Comparison of ENCODE assay signal across 13 cellular contexts in the genomic region with DNA sequence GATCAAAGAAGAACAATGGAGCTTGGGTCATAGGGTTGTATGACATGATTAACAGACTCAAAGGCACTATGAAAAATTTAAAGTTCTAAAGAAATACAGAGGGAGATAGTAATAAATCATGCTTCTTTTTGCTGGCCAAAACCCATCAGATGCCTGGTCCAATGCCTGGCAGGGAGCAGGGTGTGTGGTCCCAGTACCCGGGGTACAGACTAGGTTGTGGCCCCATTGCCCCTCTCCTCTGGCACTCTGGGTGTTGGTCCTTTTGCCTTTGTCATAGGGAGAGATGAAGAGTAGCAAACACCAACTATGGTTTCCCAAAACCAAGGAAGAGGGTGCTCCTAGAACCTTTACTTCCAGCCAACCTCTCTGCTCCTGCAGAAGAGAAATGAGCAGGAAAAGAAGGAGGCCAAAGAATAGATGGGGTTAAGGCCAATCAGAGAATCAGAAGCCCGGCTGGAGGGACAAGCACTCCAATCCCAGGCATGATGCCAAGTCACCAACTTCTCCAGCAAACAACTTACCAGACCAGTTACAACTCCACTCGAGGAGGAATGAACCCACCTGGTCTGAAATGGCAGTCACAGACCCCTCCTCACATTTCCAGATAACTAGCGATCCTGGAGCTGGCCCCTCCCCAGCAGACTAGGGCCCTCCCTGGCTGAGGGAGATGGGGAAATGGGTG. TPM values are rescaled to one million over a fixed set of nuclear protein-coding genes. Genes with fewer than 3 reads are reported as not detected.
DNase-seq lines count a peak whose midpoint lies in the region; ATAC-seq, FAIRE-seq and TF ChIP-seq lines count a peak whose summit lies in the region.
"Had no signal": no experiment of that assay in that cellular context is flagged by ENCODE, and none has a peak within 500 bp of the region (broad histone marks: within the 10 kb centered on the region; RNA-seq: fewer than 3 reads in every experiment).

No MANE protein-coding gene starts in this region.

- peak overlapping the region; percentile 62 for H3K56ac ChIP-seq in mesendoderm (ENCODE audit: low read length)

- FAIRE-seq in astrocyte (lab: Jason Lieb, UNC): no peak
- FAIRE-seq: K562 had no signal

- POLR2A ChIA-PET in MCF 10A (lab: Yijun Ruan, JAX): no interaction called here

- TF ChIP-seq CTCF in breast epithelium (IDR thresholded peaks at IDR 0.05) (no peak), MCF 10A (IDR thresholded peaks at IDR 0.05; ENCODE audit: unreplicated experiment) (no peak), astrocyte (IDR thresholded peaks at IDR 0.05; ENCODE audit: insufficient read depth, low read depth, low read length) (no peak), type B pancreatic cell (conservative IDR thresholded peaks at IDR 0.05) (no peak), omental fat pad (IDR thresholded peaks at IDR 0.05) (no peak)

- DNase-seq in breast epithelium (ENCODE audit: low spot score in 2 of 2) (no peak), MCF 10A (ENCODE audit: unreplicated experiment) (no peak), astrocyte (ENCODE audit: low read depth) (no peak), mesendoderm (no peak), type B pancreatic cell (ENCODE audit: extremely low spot score, unreplicated experiment) (no peak), NCI-H187 treated with DMSO at 0.1 percent for 48 hours (lab: John Stamatoyannopoulos, UW) (no peak), foreskin melanocyte (no peak), omental fat pad (ENCODE audit: low spot score) (no peak)
- DNase-seq: activated CD4-positive, alpha-beta T cell treated with anti-CD3 and anti-CD28 coated beads for 36 hours; GF-D8; NCI-H2029 had no signal

- peaks cover 0 to 3% of the 10 kb centered on the region in 2 donors for H3K4me1 ChIP-seq in breast epithelium
- H3K4me1 ChIP-seq in astrocyte (ENCODE audit: insufficient read depth, low read length): peaks cover 11% of the 10 kb centered on the region
- H3K4me1 ChIP-seq in mesendoderm (ENCODE audit: control insufficient read depth, low read depth, low read length): peaks cover 6% of the 10 kb centered on the region

- H4K8ac ChIP-seq in mesendoderm (ENCODE audit: low read depth, low read length): no peak overlapping the region

- H3K4me3 Mint-ChIP-seq in MCF 10A (ENCODE audit: unreplicated experiment) (no peak overlapping the region), astrocyte (ENCODE audit: unreplicated experiment) (peak overlapping the region; percentile 79), type B pancreatic cell (peak overlapping the region; percentile 95)

- no peak overlapping the region for H4K5ac ChIP-seq in mesendoderm (ENCODE audit: low read length)

- H3K79me1 ChIP-seq in mesendoderm (ENCODE audit: low read length): peaks cover 11% of the 10 kb centered on the region

- no peak overlapping the region for H3K27ac ChIP-seq in breast epithelium
- H3K27ac ChIP-seq in astrocyte (ENCODE audit: low read depth, low read length): no peak overlapping the region
- H3K27ac ChIP-seq in mesendoderm (ENCODE audit: low read depth, low read length): no peak overlapping the region
- H3K27ac ChIP-seq: neutrophil had no signal

- no peak overlapping the region for H2BK5ac ChIP-seq in mesendoderm (ENCODE audit: low read length)

- intact Hi-C loops in breast epithelium (cut with DNase I; ENCODE audit: low total_unique reads) (no loop called here), MCF 10A (cut with micrococcal nuclease) (no loop called here)

- H3K27me3 Mint-ChIP-seq in MCF 10A (ENCODE audit: insufficient read depth, unreplicated experiment) (peaks cover 81% of the 10 kb centered on the region), astrocyte (ENCODE audit: low read depth, unreplicated experiment) (peaks cover 17% of the 10 kb centered on the region), type B pancreatic cell (peaks cover 29% of the 10 kb centered on the region)

- no peak overlapping the region for H3K27ac Mint-ChIP-seq in MCF 10A (ENCODE audit: low read depth, unreplicated experiment)
- no peak overlapping the region for H3K27ac Mint-ChIP-seq in astrocyte (ENCODE audit: unreplicated experiment)
- no peak overlapping the region for H3K27ac Mint-ChIP-seq in type B pancreatic cell
- H3K27ac Mint-ChIP-seq: activated CD4-positive, alpha-beta T cell treated with anti-CD3 and anti-CD28 coated beads for 36 hours had no signal

- CTCF ChIA-PET in MCF 10A (lab: Yijun Ruan, JAX): interaction anchor here (0.6 to 1.0 kb wide), 2 partner anchors 104 to 748 kb away, joined by 3 read pairs; no protein-coding TSS in a partner anchor

- H3K27me3 ChIP-seq in breast epithelium: peaks cover 0 to 25% of the 10 kb centered on the region in 2 donors
- H3K27me3 ChIP-seq in astrocyte (ENCODE audit: insufficient read depth, low read length): peaks cover 42% of the 10 kb centered on the region
- no peaks in the 10 kb centered on the region for H3K27me3 ChIP-seq in mesendoderm (ENCODE audit: insufficient read depth, low read length, poor library complexity)

- no peak for TF ChIP-seq POLR2A in breast epithelium (IDR thresholded peaks at IDR 0.05)

- H3K79me2 ChIP-seq in astrocyte (ENCODE audit: insufficient read depth, low read length) (no peaks in the 10 kb centered on the region), mesendoderm (ENCODE audit: control insufficient read depth, insufficient read depth, low read length) (peaks cover 13% of the 10 kb centered on the region)

- H3K9ac ChIP-seq in astrocyte (ENCODE audit: low read length) (no peak overlapping the region), mesendoderm (ENCODE audit: low read length) (peak overlapping the region; percentile 52)

- H2BK15ac ChIP-seq in mesendoderm (replicated peaks; ENCODE audit: low read depth): no peak overlapping the region

- no peaks in the 10 kb centered on the region for H4K20me1 ChIP-seq in astrocyte (ENCODE audit: insufficient read depth, low read length)

- no peaks in the 10 kb centered on the region for H3K36me3 ChIP-seq in breast epithelium
- no peaks in the 10 kb centered on the region for H3K36me3 ChIP-seq in astrocyte (ENCODE audit: insufficient read depth, low read length)
- peaks cover 2% of the 10 kb centered on the region for H3K36me3 ChIP-seq in mesendoderm (ENCODE audit: control insufficient read depth, insufficient read depth, low read length)
- H3K36me3 ChIP-seq: neutrophil had no signal

- H2AK5ac ChIP-seq in mesendoderm (ENCODE audit: low read length): peak overlapping the region; percentile 10

- H3K23ac ChIP-seq in mesendoderm (ENCODE audit: low read length): no peak overlapping the region

- H3K4me3 ChIP-seq in breast epithelium (peak overlapping the region in 2 of 3 donors; percentile 60 to 89), astrocyte (ENCODE audit: insufficient read depth, low read depth, low read length) (no peak overlapping the region), mesendoderm (ENCODE audit: low read length) (peak overlapping the region; percentile 13)
- H3K4me3 ChIP-seq: K562 had no signal

- no TSS peak for BruUV-seq in MCF 10A (replicated peaks; lab: Mats Ljungman, UMichigan)

- H3K9me3 ChIP-seq in breast epithelium: no peaks in the 10 kb centered on the region
- H3K9me3 ChIP-seq in astrocyte (ENCODE audit: insufficient read depth, low read depth, low read length): no peaks in the 10 kb centered on the region
- H3K9me3 ChIP-seq: neutrophil had no signal

- H3K18ac ChIP-seq in mesendoderm (ENCODE audit: low read length): peak overlapping the region; percentile 46

- no peak overlapping the region for H2BK120ac ChIP-seq in mesendoderm (ENCODE audit: low read depth, low read length)

- WGBS in mesendoderm (ENCODE audit: extremely low coverage, insufficient coverage, low lambda C conversion rate): no CpG with 5 or more reads among the region's 4 CpGs

- H3K4ac ChIP-seq in mesendoderm (ENCODE audit: low read depth, low read length): no peak overlapping the region

- H3K36me3 Mint-ChIP-seq in MCF 10A (ENCODE audit: insufficient read depth, unreplicated experiment) (no peaks in the 10 kb centered on the region), astrocyte (ENCODE audit: low read depth, unreplicated experiment) (peaks cover 2% of the 10 kb centered on the region), type B pancreatic cell (peaks cover 13% of the 10 kb centered on the region)

- no peak overlapping the region for H2AFZ ChIP-seq in astrocyte (ENCODE audit: low read depth, low read length)

- H3K4me2 ChIP-seq in astrocyte (ENCODE audit: low read length) (no peak overlapping the region), mesendoderm (ENCODE audit: low read length) (peak overlapping the region; percentile 60)

- ATAC-seq in omental fat pad (ENCODE audit: low FRiP score): no peak
- ATAC-seq: K562 had no signal

- peaks cover 6% of the 10 kb centered on the region for H3K4me1 Mint-ChIP-seq in MCF 10A (ENCODE audit: insufficient read depth, unreplicated experiment)
- peaks cover 27% of the 10 kb centered on the region for H3K4me1 Mint-ChIP-seq in astrocyte (ENCODE audit: low read depth, unreplicated experiment)
- peaks cover 45% of the 10 kb centered on the region for H3K4me1 Mint-ChIP-seq in type B pancreatic cell (ENCODE audit: unreplicated experiment)

- H3K9me3 Mint-ChIP-seq in MCF 10A (ENCODE audit: unreplicated experiment) (no peaks in the 10 kb centered on the region), astrocyte (ENCODE audit: unreplicated experiment) (no peaks in the 10 kb centered on the region), type B pancreatic cell (no peaks in the 10 kb centered on the region)

RNA-seq across cellular contexts. Expression of gene IGDCC3, which starts 1.8 kb away (rescaled TPM):
- 1 to 10 TPM in 1 of 3 donors, under 1 TPM in 1, not detected in 1; 0.33 to 1.8 TPM for total RNA-seq in breast epithelium
- total RNA-seq in MCF 10A (2022): not detected in 2 replicates
- total RNA-seq in astrocyte: 8.4 and 11.0 TPM in 2 replicates
- 44.0 TPM for polyA plus RNA-seq in mesendoderm (2013, experiment 1 of 2)
- 43.7 TPM for polyA plus RNA-seq in mesendoderm (2013, experiment 2 of 2)
- total RNA-seq in type B pancreatic cell (ENCODE audit: low replicate concordance): 18.8 and 169 TPM in 2 replicates
- not detected for total RNA-seq in omental fat pad
- total RNA-seq: activated CD4-positive, alpha-beta T cell treated with anti-CD3 and anti-CD28 coated beads for 36 hours; K562 had no signal
- polyA plus RNA-seq: K562 had no signal

RNA-seq across cellular contexts. Expression of gene IGDCC4, which starts 46.7 kb away (rescaled TPM):
- under 1 TPM; 0.66 to 0.88 (median 0.80) TPM for total RNA-seq in breast epithelium
- total RNA-seq in MCF 10A (2022): 0.12 TPM in 1 of 2 replicates, not detected in the other
- total RNA-seq in astrocyte: 28.1 and 30.7 TPM in 2 replicates
- polyA plus RNA-seq in mesendoderm (2013, experiment 1 of 2): 1.7 TPM
- 1.8 TPM for polyA plus RNA-seq in mesendoderm (2013, experiment 2 of 2)
- 2.4 and 17.1 TPM in 2 replicates for total RNA-seq in type B pancreatic cell (ENCODE audit: low replicate concordance)
- 10 to 100 TPM in 1 of 4 donors, 1 to 10 TPM in 1, under 1 TPM in 2; 0.25 to 11.3 (median 1.1) TPM for total RNA-seq in omental fat pad
